In the genomic region with DNA sequence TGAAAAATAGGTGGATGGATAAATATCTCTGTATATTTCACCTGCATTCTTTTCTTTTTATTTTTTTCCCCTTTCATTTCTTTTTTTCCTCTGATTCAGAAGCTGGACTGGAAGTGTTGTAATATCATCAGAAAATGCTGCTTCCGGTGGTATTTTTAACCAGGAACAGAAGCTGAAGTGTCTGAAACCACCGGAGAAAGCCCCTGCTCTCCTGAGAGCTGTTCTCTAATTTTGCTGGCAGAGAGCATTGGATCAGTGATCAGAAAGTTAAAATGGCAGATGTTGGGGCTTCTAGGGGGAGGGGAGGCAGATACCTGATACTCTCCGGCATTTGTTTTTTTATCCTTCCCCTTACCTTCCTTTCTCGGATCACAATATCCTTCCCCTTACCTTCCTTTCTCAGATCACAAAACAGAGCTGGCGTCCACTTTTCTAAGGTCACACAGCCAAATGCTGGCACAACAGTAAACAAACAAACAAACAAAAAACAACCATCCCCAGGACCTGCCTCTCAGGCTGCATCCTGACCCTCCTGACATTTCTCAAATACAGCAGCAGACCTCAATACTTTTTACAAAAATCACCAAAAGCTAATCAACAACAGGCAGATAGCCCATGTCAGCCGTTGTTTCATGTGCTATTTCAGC, we compare ENCODE assay signal across 8 cellular contexts.
DNase-seq lines count a peak whose midpoint lies in the region; ATAC-seq and TF ChIP-seq lines count a peak whose summit lies in the region.

No MANE protein-coding gene starts in this region.

- peak overlapping the region; percentile 96 for H3K4me2 ChIP-seq in DOHH2 (ENCODE audit: low read length)

- H3K79me2 ChIP-seq in DOHH2 (ENCODE audit: control insufficient read depth, low read length) = no peaks in the 10 kb centered on the region

- H3K27me3 ChIP-seq in DOHH2 (ENCODE audit: control insufficient read depth, low read length) = no peaks in the 10 kb centered on the region
- no peaks in the 10 kb centered on the region for H3K27me3 ChIP-seq in upper lobe of right lung

- H3K4me3 ChIP-seq in DOHH2 (ENCODE audit: low read length) (peak overlapping the region; percentile 71), SK-N-MC (peak overlapping the region; percentile 56), fibroblast of mammary gland (ENCODE audit: control insufficient read depth, low read depth, low read length) (no peak overlapping the region), upper lobe of right lung (no peak overlapping the region)

- peak overlapping the region; percentile 28 for H3K27ac ChIP-seq in DOHH2 (ENCODE audit: low read depth, low read length)
- H3K27ac ChIP-seq in SK-N-MC = peak overlapping the region; percentile 91
- H3K27ac ChIP-seq in upper lobe of right lung = no peak overlapping the region

- peaks cover 64% of the 10 kb centered on the region for H3K4me1 ChIP-seq in DOHH2 (ENCODE audit: control insufficient read depth, low read length)
- H3K4me1 ChIP-seq in upper lobe of right lung = peaks cover 37% of the 10 kb centered on the region

- no peaks in the 10 kb centered on the region for H3K9me3 ChIP-seq in DOHH2 (ENCODE audit: control insufficient read depth, insufficient read depth, low read length)
- no peaks in the 10 kb centered on the region for H3K9me3 ChIP-seq in SK-N-MC (ENCODE audit: low read depth, low read length)
- H3K9me3 ChIP-seq in upper lobe of right lung = no peaks in the 10 kb centered on the region

- H4K20me1 ChIP-seq in DOHH2 (ENCODE audit: control insufficient read depth, insufficient read depth, low read depth, low read length) = no peaks in the 10 kb centered on the region

- intact Hi-C loops in upper lobe of right lung (cut with DNase I) = no loop called here

- H3F3A ChIP-seq in DOHH2 (ENCODE audit: control insufficient read depth, insufficient read depth) = peaks cover 9% of the 10 kb centered on the region; the same call in 1 of the 2 replicates

- peak; percentile 49 for ATAC-seq in HG02981 (IDR thresholded peaks at IDR 0.05; ENCODE audit: unreplicated experiment)
- no peak for ATAC-seq in upper lobe of right lung

- DNase-seq in SK-N-MC (ENCODE audit: low read depth, low spot score) = no peak
- DNase-seq in fibroblast of mammary gland (ENCODE audit: low read depth) = peak; percentile 44
- peak; percentile 59 for DNase-seq in renal cortical epithelial cell (ENCODE audit: low read depth)
- no peak for DNase-seq in HUDEP-2 (lab: John Stamatoyannopoulos, UW; ENCODE audit: unreplicated experiment in 76 of 76)
- no peak for DNase-seq in upper lobe of right lung
- DNase-seq in NAMALWA (ENCODE audit: low spot score) = no peak

- peak overlapping the region; percentile 70 for H3K9ac ChIP-seq in SK-N-MC (ENCODE audit: insufficient read length)

- H3K9me2 ChIP-seq in DOHH2 (replicated peaks; ENCODE audit: control insufficient read depth, low read length) = no peaks in the 10 kb centered on the region

- no peak for TF ChIP-seq CTCF in DOHH2 (IDR thresholded peaks at IDR 0.05; ENCODE audit: low read depth, low read length, poor library complexity, severe bottlenecking)
- TF ChIP-seq CTCF in fibroblast of mammary gland (conservative IDR thresholded peaks at IDR 0.05; ENCODE audit: control insufficient read depth, insufficient read depth, low read depth, low read length) = no peak
- no peak for TF ChIP-seq CTCF in upper lobe of right lung (IDR thresholded peaks at IDR 0.05)

- no peaks in the 10 kb centered on the region for H3K36me3 ChIP-seq in DOHH2 (ENCODE audit: control insufficient read depth, low read length)
- no peaks in the 10 kb centered on the region for H3K36me3 ChIP-seq in SK-N-MC (ENCODE audit: insufficient read depth, low read length)
- H3K36me3 ChIP-seq in upper lobe of right lung = no peaks in the 10 kb centered on the region

Comparison
In these comparisons a context has a peak if more than half of its experiments do, and no peak if none do; other contexts are left out.
1. H3K4me3 ChIP-seq: peak in DOHH2 (single experiment) and SK-N-MC (single experiment); none in fibroblast of mammary gland (single experiment) and upper lobe of right lung (single experiment).
2. DNase-seq: peak in fibroblast of mammary gland (single experiment) and renal cortical epithelial cell (single experiment); none in SK-N-MC (single experiment), HUDEP-2 (0 of 76), upper lobe of right lung (single experiment) and NAMALWA (single experiment).